8 cellular contexts compared by ENCODE assay signal in the genomic region with DNA sequence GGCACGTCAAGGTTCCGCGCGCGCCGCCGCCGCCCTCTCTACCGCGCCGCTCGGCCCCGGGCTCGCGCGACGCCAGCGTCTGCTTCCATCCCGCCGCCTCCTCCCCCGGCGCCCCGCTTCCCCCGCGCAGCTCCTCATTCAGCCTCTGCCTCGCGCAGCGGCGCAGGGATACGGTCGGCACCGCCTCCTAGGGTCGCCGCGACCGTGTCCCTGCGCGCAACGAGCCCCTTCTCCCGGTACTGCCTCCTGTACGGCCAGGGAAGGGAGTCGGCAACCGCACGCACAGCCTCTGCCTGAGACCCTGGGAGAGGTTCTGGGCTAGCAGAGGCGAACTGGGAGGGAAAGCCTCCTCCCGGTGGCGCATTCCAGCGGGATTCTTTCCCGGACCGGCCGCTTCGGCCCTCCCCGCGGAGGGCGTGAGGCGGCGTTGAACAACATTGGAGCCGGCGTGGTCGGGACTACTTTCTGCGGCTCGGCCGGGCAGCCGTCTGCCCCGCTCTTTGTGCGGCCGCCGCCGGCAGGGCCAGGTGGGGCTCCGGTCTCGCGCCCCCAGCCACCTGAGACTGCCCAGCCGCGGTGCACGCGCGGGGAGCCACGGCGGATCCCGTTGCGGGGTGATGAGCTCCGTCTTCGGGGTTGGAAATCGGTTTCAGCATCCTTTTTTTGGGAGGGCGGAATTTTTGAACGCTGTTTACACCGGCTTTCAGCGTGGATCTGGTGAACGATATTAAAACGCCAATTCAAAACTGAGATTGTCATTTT. TPM values are rescaled to one million over a fixed set of nuclear protein-coding genes. Genes with fewer than 3 reads are reported as not detected.
DNase-seq lines count a peak whose midpoint lies in the region; ATAC-seq and TF ChIP-seq lines count a peak whose summit lies in the region.

Gene LRP6 (minus strand): TSS at position 172 of the 762 bp plus-strand sequence. CDS start 309 bp downstream, outside the sequence.

- TF ChIP-seq CTCF in RWPE1 (conservative IDR thresholded peaks at IDR 0.05; ENCODE audit: low read depth) (no peak), nephron (IDR thresholded peaks at IDR 0.05; ENCODE audit: unreplicated experiment in 3 of 3) (no peak)

- peak within 1 kb of the TSS; percentile 81 for H3K4me2 ChIP-seq in Karpas-422 (ENCODE audit: low read depth, low read length, poor library complexity, severe bottlenecking)

- no peak within 1 kb of the TSS for H3K27ac ChIP-seq in Karpas-422 (ENCODE audit: low read length)
- peak within 1 kb of the TSS; percentile 84 for H3K27ac ChIP-seq in RWPE1

- no peaks in the 10 kb centered on the region for H3K9me2 ChIP-seq in Karpas-422 (replicated peaks; ENCODE audit: insufficient read depth, low read length)

- peaks cover 5% of the 10 kb centered on the region for H3K79me2 ChIP-seq in Karpas-422 (ENCODE audit: low read length)

- peak within 1 kb of the TSS; percentile 91 to 98 (median 95) for H3K4me3 Mint-ChIP-seq in nephron

- H2AFZ ChIP-seq in Karpas-422 (ENCODE audit: low read length) = peak within 1 kb of the TSS; percentile 87

- H3K4me3 ChIP-seq in Karpas-422 (ENCODE audit: low read length) = peak within 1 kb of the TSS; percentile 79

- peaks cover 24% of the 10 kb centered on the region for H3K4me1 ChIP-seq in Karpas-422 (ENCODE audit: low read length)

- CTCF ChIA-PET in RWPE1 (lab: Yijun Ruan, JAX) = interaction anchor here (0.7 to 1.0 kb wide), 2 partner anchors 8 to 62 kb away, joined by 3 read pairs; no protein-coding TSS in a partner anchor

- H3K9ac ChIP-seq in Karpas-422 (ENCODE audit: low read length) = peak within 1 kb of the TSS; percentile 81

- H3K9me3 Mint-ChIP-seq in nephron = no peaks in the 10 kb centered on the region

- POLR2A ChIA-PET in RWPE1 (lab: Yijun Ruan, JAX; ENCODE audit: low non-redundant PET) = no interaction called here

- peaks cover 32% of the 10 kb centered on the region for H3K4me1 Mint-ChIP-seq in nephron

- peak within 1 kb of the TSS; percentile 100 for H3K27ac Mint-ChIP-seq in nephron

- no peaks in the 10 kb centered on the region for H3K27me3 ChIP-seq in Karpas-422 (ENCODE audit: low read length)

- H3K9me3 ChIP-seq in Karpas-422 (ENCODE audit: low read length) = no peaks in the 10 kb centered on the region

- peaks cover 9% of the 10 kb centered on the region for H3K36me3 Mint-ChIP-seq in nephron (ENCODE audit: low read depth)

- peaks cover 13% of the 10 kb centered on the region for H4K20me1 ChIP-seq in Karpas-422 (ENCODE audit: insufficient read depth, low read depth, low read length)

- no peaks in the 10 kb centered on the region for H3K27me3 Mint-ChIP-seq in nephron (ENCODE audit: low read depth)

- H3K36me3 ChIP-seq in Karpas-422 (ENCODE audit: insufficient read depth, low read length) = no peaks in the 10 kb centered on the region

- DNase-seq in DMS53 (lab: John Stamatoyannopoulos, UW) = peak; percentile 100
- peak; percentile 95 for DNase-seq in Karpas-422
- peak; percentile 87 for DNase-seq in RWPE1 (ENCODE audit: low spot score)
- DNase-seq in activated effector memory CD4-positive, alpha-beta T cell treated with anti-CD3 and anti-CD28 coated beads, Interleukin-2, amount 50 U/mL, for 16 hours = peak; percentile 90
- DNase-seq in fibroblast of the conjunctiva (ENCODE audit: low read depth) = peak; percentile 75
- DNase-seq in stimulated activated naive CD4-positive, alpha-beta T cell treated with Interleukin-2 at 50 U/mL for 16 hours (lab: John Stamatoyannopoulos, UW) = peak; percentile 78

- peak; percentile 58 for ATAC-seq in GM21825 (IDR thresholded peaks at IDR 0.05; ENCODE audit: unreplicated experiment)

RNA-seq across cellular contexts. Expression of gene LRP6, which starts in this region (rescaled TPM):
- total RNA-seq in Karpas-422 (2014; rRNA removed; shearing (Covaris generic); ENCODE audit: low replicate concordance) = 6.7 and 12.5 TPM in 2 replicates
